In genomic region chr18:11823545-11823944, GRCh38 we compare ENCODE assay signal across 19 cellular contexts.
"Had no signal": no experiment of that assay in that cellular context is flagged by ENCODE, and none has a peak within 500 bp of the region (broad histone marks: within the 10 kb centered on the region; RNA-seq: fewer than 3 reads in every experiment).

No MANE protein-coding gene starts in this region.

- ATAC-seq: gastroesophageal sphincter; left colon; mucosa of descending colon; naive thymus-derived CD8-positive, alpha-beta T cell; psoas muscle; sciatic nerve had no signal

- H3K4me3 Mint-ChIP-seq: central memory CD8-positive, alpha-beta T cell; naive thymus-derived CD8-positive, alpha-beta T cell had no signal

- H3K9ac ChIP-seq: parathyroid adenoma had no signal

- H3K9me3 Mint-ChIP-seq: central memory CD8-positive, alpha-beta T cell had no signal

- DNase-seq: cortex of kidney; dorsolateral prefrontal cortex; effector memory CD4-positive, alpha-beta T cell; glutamatergic neuron; left colon; mucosa of descending colon; naive thymus-derived CD8-positive, alpha-beta T cell; occipital lobe; psoas muscle; retina; stimulated activated CD4-positive, alpha-beta T cell treated with anti-CD3 and anti-CD28 coated beads, Interleukin-2, amount 100 ng/mL, for 24 hours; stimulated activated naive CD4-positive, alpha-beta T cell treated with Interleukin-2 at 50 U/mL for 16 hours; trophoblast cell had no signal

- H3K4me1 ChIP-seq: esophagus muscularis mucosa, gastroesophageal sphincter, parathyroid adenoma, psoas muscle had no signal

- H3K4me3 ChIP-seq: dorsolateral prefrontal cortex, esophagus muscularis mucosa, gastroesophageal sphincter, mucosa of descending colon, psoas muscle had no signal

- H2AFZ ChIP-seq: parathyroid adenoma had no signal

- H3K36me3 Mint-ChIP-seq: naive thymus-derived CD8-positive, alpha-beta T cell had no signal

- H3K79me2 ChIP-seq: parathyroid adenoma had no signal

- H3K27me3 ChIP-seq: dorsolateral prefrontal cortex, esophagus muscularis mucosa, gastroesophageal sphincter had no signal

- H3K9me3 ChIP-seq: gastroesophageal sphincter, mucosa of descending colon, psoas muscle had no signal

- H3K36me3 ChIP-seq: esophagus muscularis mucosa, gastroesophageal sphincter had no signal

- H3K4me1 Mint-ChIP-seq: central memory CD8-positive, alpha-beta T cell; naive thymus-derived CD8-positive, alpha-beta T cell had no signal

- H3K27ac ChIP-seq: dorsolateral prefrontal cortex, epithelial cell of prostate, esophagus muscularis mucosa, gastroesophageal sphincter, parathyroid adenoma, psoas muscle had no signal
